In genomic region chr14:74562515-74563232, GRCh38 we compare ENCODE assay signal across 11 cellular contexts. TPM values are rescaled to one million over a fixed set of nuclear protein-coding genes. Genes with fewer than 3 reads are reported as not detected.
DNase-seq lines count a peak whose midpoint lies in the region; ATAC-seq lines count a peak whose summit lies in the region.
"Had no signal": no experiment of that assay in that cellular context is flagged by ENCODE, and none has a peak within 500 bp of the region (broad histone marks: within the 10 kb centered on the region; RNA-seq: fewer than 3 reads in every experiment).

No MANE protein-coding gene starts in this region.

- H4K91ac ChIP-seq in mesenchymal stem cell (ENCODE audit: low read length): peak overlapping the region; percentile 52

- peak overlapping the region in 1 of 2 experiments; percentile 19 for H3K4ac ChIP-seq in mesenchymal stem cell (ENCODE audit: low read depth in 1 of 2, low read length in 2 of 2)

- H4K8ac ChIP-seq in mesenchymal stem cell (ENCODE audit: low read length): peak overlapping the region; percentile 27

- H3K18ac ChIP-seq in mesenchymal stem cell (ENCODE audit: low read depth in 1 of 2, low read length in 2 of 2): peak overlapping the region; percentile 53 to 67

- no peak overlapping the region for H2BK5ac ChIP-seq in mesenchymal stem cell (ENCODE audit: low read depth, low read length, poor library complexity, severe bottlenecking)

- H3K14ac ChIP-seq in mesenchymal stem cell (ENCODE audit: low read length in 2 of 2): no peak overlapping the region

- DNase-seq in HuH-7 (ENCODE audit: low spot score): peak; percentile 43
- peak; percentile 23 for DNase-seq in cerebellar cortex (ENCODE audit: low spot score)
- peak; percentile 76 for DNase-seq in mesenchymal stem cell
- no peak for DNase-seq in activated gamma-delta T cell (lab: John Stamatoyannopoulos, UW)
- no peak for DNase-seq in NCI-H146 (lab: John Stamatoyannopoulos, UW)
- DNase-seq in stimulated activated CD4-positive, alpha-beta T cell treated with anti-CD3 and anti-CD28 coated beads, Interleukin-2, amount 100 ng/mL, for 24 hours: no peak
- DNase-seq: glutamatergic neuron, NCI-H2029 treated with DMSO at 0.1 percent for 48 hours had no signal

- WGBS in mesenchymal stem cell: 11% methylated on average over 3 of the region's 3 CpGs

- H3K79me1 ChIP-seq in mesenchymal stem cell (replicated peaks; ENCODE audit: low read length, poor library complexity, severe bottlenecking): peaks cover 13% of the 10 kb centered on the region

- H3K27me3 ChIP-seq in ACC112 (ENCODE audit: insufficient read depth, low read length) (no peaks in the 10 kb centered on the region), mesenchymal stem cell (ENCODE audit: control insufficient read depth in 1 of 2, insufficient read depth in 1 of 2, low read length in 2 of 2) (no peaks in the 10 kb centered on the region)
- H3K27me3 ChIP-seq: BLaER1 treated with 17β-estradiol and CSF1 and Interleukin-3, amounts not matched to agents 10 nM and 100 nM had no signal

- H2AK5ac ChIP-seq in mesenchymal stem cell (ENCODE audit: low read length, severe bottlenecking): no peak overlapping the region

- no peak for ATAC-seq in GM19452 (IDR thresholded peaks at IDR 0.05; ENCODE audit: unreplicated experiment)

- H3K4me1 ChIP-seq in ACC112 (ENCODE audit: control insufficient read depth, insufficient read depth, low read length, unreplicated experiment): peaks cover 47% of the 10 kb centered on the region
- H3K4me1 ChIP-seq in mesenchymal stem cell (ENCODE audit: control insufficient read depth, insufficient read depth, low read depth, low read length): peaks cover 24% of the 10 kb centered on the region

- H3K9ac ChIP-seq in mesenchymal stem cell (ENCODE audit: low read length): peak overlapping the region; percentile 7
- H3K9ac ChIP-seq: BLaER1 treated with 17β-estradiol and CSF1 and Interleukin-3, amounts not matched to agents 10 nM and 100 nM had no signal

- H3K4me3 ChIP-seq in ACC112 (ENCODE audit: low read depth, low read length) (peak overlapping the region; percentile 55), mesenchymal stem cell (ENCODE audit: insufficient read depth in 1 of 2, low read depth in 1 of 2, low read length in 2 of 2) (no peak overlapping the region)
- H3K4me3 ChIP-seq: BLaER1 treated with 17β-estradiol and CSF1 and Interleukin-3, amounts not matched to agents 10 nM and 100 nM had no signal

- H3K9me3 ChIP-seq in mesenchymal stem cell (ENCODE audit: control insufficient read depth, low read length): no peaks in the 10 kb centered on the region
- H3K9me3 ChIP-seq: BLaER1 treated with 17β-estradiol and CSF1 and Interleukin-3, amounts not matched to agents 10 nM and 100 nM had no signal

- H2BK120ac ChIP-seq in mesenchymal stem cell (ENCODE audit: low read depth, low read length): no peak overlapping the region

- peak overlapping the region; percentile 12 for H2BK15ac ChIP-seq in mesenchymal stem cell (ENCODE audit: low read depth, poor library complexity, severe bottlenecking)

- peak overlapping the region; percentile 3 to 80 for H2BK12ac ChIP-seq in mesenchymal stem cell (ENCODE audit: low read length in 2 of 2)

- H3K36me3 ChIP-seq in ACC112 (ENCODE audit: insufficient read depth, low read length): no peaks in the 10 kb centered on the region
- peaks cover 28 to 39% of the 10 kb centered on the region in 2 experiments for H3K36me3 ChIP-seq in mesenchymal stem cell (ENCODE audit: control insufficient read depth in 1 of 2, insufficient read depth in 2 of 2, low read depth in 1 of 2, low read length in 2 of 2)
- H3K36me3 ChIP-seq: BLaER1 treated with 17β-estradiol and CSF1 and Interleukin-3, amounts not matched to agents 10 nM and 100 nM had no signal

- H2AFZ ChIP-seq in ACC112 (ENCODE audit: low read length, unreplicated experiment) (peak overlapping the region; percentile 79), mesenchymal stem cell (ENCODE audit: low read depth, low read length) (no peak overlapping the region)

- H3K23ac ChIP-seq in mesenchymal stem cell (ENCODE audit: low read length in 2 of 2): no peak overlapping the region

- peak overlapping the region; percentile 45 for H3K4me2 ChIP-seq in mesenchymal stem cell (ENCODE audit: low read length, poor library complexity, severe bottlenecking)
- H3K4me2 ChIP-seq: BLaER1 treated with 17β-estradiol and CSF1 and Interleukin-3, amounts not matched to agents 10 nM and 100 nM had no signal

- H3K27ac ChIP-seq in ACC112 (ENCODE audit: low read depth, low read length): peak overlapping the region; percentile 78
- peak overlapping the region; percentile 52 for H3K27ac ChIP-seq in mesenchymal stem cell (ENCODE audit: low read length, poor library complexity, severe bottlenecking)
- H3K27ac ChIP-seq: BLaER1 treated with 17β-estradiol and CSF1 and Interleukin-3, amounts not matched to agents 10 nM and 100 nM had no signal

- H3K79me2 ChIP-seq in ACC112 (ENCODE audit: control insufficient read depth, insufficient read depth, low read length, unreplicated experiment): peaks cover 19% of the 10 kb centered on the region

RNA-seq across cellular contexts. Expression of gene LTBP2, which starts 49.4 kb away (rescaled TPM):
- 16.6 TPM for polyA plus RNA-seq in mesenchymal stem cell (2013, experiment 1 of 2)
- polyA plus RNA-seq in mesenchymal stem cell (2013, experiment 2 of 2): 16.0 TPM

Comparison
In these comparisons a context has a peak if more than half of its experiments do, and no peak if none do; other contexts are left out.
1. DNase-seq: peak in HuH-7 (single experiment), cerebellar cortex (single experiment) and mesenchymal stem cell (single experiment); none in activated gamma-delta T cell (single experiment), NCI-H146 (single experiment) and stimulated activated CD4-positive, alpha-beta T cell treated with anti-CD3 and anti-CD28 coated beads, Interleukin-2, amount 100 ng/mL, for 24 hours (0 of 2).